14 cellular contexts compared by ENCODE assay signal in the genomic region with DNA sequence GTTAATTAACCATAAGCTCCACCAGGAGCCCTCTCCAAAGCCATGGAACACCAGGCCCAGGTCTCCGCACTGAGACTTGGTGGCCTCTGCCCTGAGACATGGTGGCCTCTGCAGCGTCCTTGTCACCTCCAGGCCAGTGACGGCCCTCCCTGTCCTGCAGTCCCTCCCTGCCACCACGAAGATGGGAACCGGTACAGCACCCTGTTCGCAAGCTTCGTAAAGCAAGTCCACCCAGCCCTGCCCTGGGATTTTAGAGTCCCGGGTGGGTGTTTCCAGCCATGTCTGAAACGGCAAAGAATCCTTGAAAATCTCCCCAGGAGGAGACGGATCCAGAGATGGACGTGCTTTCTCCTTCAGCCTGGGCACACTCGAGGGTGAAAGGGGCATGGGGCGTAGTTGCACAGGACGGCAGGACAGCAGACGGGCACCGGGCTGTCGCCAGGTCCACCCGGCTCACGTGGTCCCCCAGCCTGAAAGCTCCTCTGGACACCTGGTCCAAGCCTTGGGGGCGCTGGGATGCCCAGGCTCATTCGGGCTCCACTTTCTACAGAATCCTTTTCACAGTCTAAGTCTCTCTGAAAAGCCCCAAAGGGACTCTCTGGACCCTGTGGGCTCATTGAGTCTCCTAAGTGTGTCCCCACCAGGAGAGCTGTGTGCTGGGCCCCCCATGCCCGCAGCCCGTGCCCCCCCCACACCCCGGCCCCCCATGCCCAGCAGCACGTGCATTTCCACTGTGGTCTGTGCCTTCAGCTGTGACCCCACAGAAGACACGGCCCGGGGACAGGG.
"Had no signal": no experiment of that assay in that cellular context is flagged by ENCODE, and none has a peak within 500 bp of the region (broad histone marks: within the 10 kb centered on the region; RNA-seq: fewer than 3 reads in every experiment).

No MANE protein-coding gene starts in this region.

- H3K4me3 ChIP-seq: heart left ventricle, left lung, neural progenitor cell, SJCRH30, tibial nerve had no signal

- H3K9me3 ChIP-seq: heart left ventricle, left lung, tibial nerve had no signal

- H3K36me3 ChIP-seq: brain microvascular endothelial cell, heart left ventricle, left lung, neural progenitor cell, SJCRH30, tibial nerve had no signal

- H3K36me3 Mint-ChIP-seq: activated naive CD8-positive, alpha-beta T cell treated with anti-CD3 and anti-CD28 coated beads for 36 hours; mesothelial cell of epicardium; neural progenitor cell had no signal

- H3K4me3 Mint-ChIP-seq: activated naive CD8-positive, alpha-beta T cell treated with anti-CD3 and anti-CD28 coated beads for 36 hours; mesothelial cell of epicardium; neural progenitor cell had no signal

- H3K27me3 ChIP-seq: brain microvascular endothelial cell, neural progenitor cell, tibial nerve had no signal

- H3K27ac Mint-ChIP-seq: activated naive CD8-positive, alpha-beta T cell treated with anti-CD3 and anti-CD28 coated beads for 36 hours; mesothelial cell of epicardium had no signal

- H3K4me1 Mint-ChIP-seq: activated naive CD8-positive, alpha-beta T cell treated with anti-CD3 and anti-CD28 coated beads for 36 hours; mesothelial cell of epicardium had no signal

- DNase-seq: activated gamma-delta T cell treated with Interleukin-2 at 50 U/mL for 16 hours; activated naive CD8-positive, alpha-beta T cell treated with anti-CD3 and anti-CD28 coated beads for 36 hours; activated T-cell treated with anti-CD3 and anti-CD28 coated beads, Interleukin-2, amount 50 U/mL, for 1 hour; brain microvascular endothelial cell; cerebellar nuclear complex; foreskin melanocyte; SJCRH30; small intestine had no signal

- H3K27ac ChIP-seq: brain microvascular endothelial cell, heart left ventricle, left lung, neural progenitor cell, parathyroid adenoma, SJCRH30, tibial nerve had no signal

- ATAC-seq: left lung had no signal

- H3K4me1 ChIP-seq: heart left ventricle, left lung, parathyroid adenoma, SJCRH30, tibial nerve had no signal

- H3K9me3 Mint-ChIP-seq: activated naive CD8-positive, alpha-beta T cell treated with anti-CD3 and anti-CD28 coated beads for 36 hours; mesothelial cell of epicardium had no signal
